Comparison of ENCODE assay signal across 19 cellular contexts in genomic region chr22:44538071-44538470, GRCh38. TPM values are rescaled to one million over a fixed set of nuclear protein-coding genes. Genes with fewer than 3 reads are reported as not detected.
DNase-seq lines count a peak whose midpoint lies in the region; ATAC-seq and TF ChIP-seq lines count a peak whose summit lies in the region.
"Had no signal": no experiment of that assay in that cellular context is flagged by ENCODE, and none has a peak within 500 bp of the region (broad histone marks: within the 10 kb centered on the region; RNA-seq: fewer than 3 reads in every experiment).

No MANE protein-coding gene starts in this region.

- no peak overlapping the region for H3K4me3 ChIP-seq in foreskin fibroblast (ENCODE audit: low read depth in 1 of 2, low read length in 2 of 2)
- H3K4me3 ChIP-seq: BLaER1, body of pancreas, heart right ventricle, prostate gland had no signal

- POLR2A ChIA-PET in RWPE1 (lab: Yijun Ruan, JAX; ENCODE audit: low non-redundant PET), result no interaction called here

- no peak for TF ChIP-seq CTCF in RWPE1 (conservative IDR thresholded peaks at IDR 0.05; ENCODE audit: low read depth)
- no peak for TF ChIP-seq CTCF in foreskin fibroblast (IDR thresholded peaks at IDR 0.05; ENCODE audit: low read depth, low read length)

- CTCF ChIA-PET in RWPE1 (lab: Yijun Ruan, JAX), result no interaction called here

- DNase-seq in Ammon's horn (ENCODE audit: low spot score) (peak; percentile 29), HT1080 (ENCODE audit: low read depth) (peak; percentile 11), RWPE1 (ENCODE audit: low spot score) (peak; percentile 8), foreskin fibroblast (peak; percentile 33 to 65)
- no peak for DNase-seq in activated T-cell treated with anti-CD3 and anti-CD28 coated beads, Interleukin-2, amount 50 U/mL, for 48 hours
- DNase-seq: activated CD4-positive, alpha-beta T cell treated with anti-CD3 and anti-CD28 coated beads, Interleukin-2, amount 50 U/mL, for 48 hours; activated effector memory CD4-positive, alpha-beta T cell treated with Interleukin-2 at 50 U/mL for 16 hours; body of pancreas; effector memory CD4-positive, alpha-beta T cell; heart right ventricle; kidney glomerular epithelial cell; NCI-H1105; Right ventricle myocardium superior; stimulated activated CD8-positive, alpha-beta memory T cell treated with anti-CD3 and anti-CD28 coated beads, Interleukin-4, amount 100 ng/mL, for 48 hours had no signal

- ATAC-seq in GM19324 (IDR thresholded peaks at IDR 0.05; ENCODE audit: low FRiP score, unreplicated experiment) (no peak), HG02678 (IDR thresholded peaks at IDR 0.05; ENCODE audit: unreplicated experiment) (no peak), HG02610 (IDR thresholded peaks at IDR 0.05; ENCODE audit: unreplicated experiment) (no peak)
- ATAC-seq: body of pancreas, heart right ventricle had no signal

- H3K27ac ChIP-seq in RWPE1, result no peak overlapping the region
- H3K27ac ChIP-seq: BLaER1, body of pancreas, heart right ventricle, prostate gland had no signal

RNA-seq across cellular contexts. Expression of gene RTL6, which starts 40.0 kb away (rescaled TPM):
- 12.7 and 14.4 TPM in 2 replicates for total RNA-seq in HT1080 (2014; rRNA removed; shearing (Covaris generic))
- polyA plus RNA-seq in HT1080 (2015; cell fraction: cytosol; rRNA removed), result 14.7 and 15.8 TPM in 2 replicates
- polyA plus RNA-seq in HT1080 (2015; cell fraction: nucleus; rRNA removed), result 11.2 and 11.4 TPM in 2 replicates

Comparison
In these comparisons a context has a peak if more than half of its experiments do, and no peak if none do; other contexts are left out.
1. DNase-seq: peak in Ammon's horn (single experiment), HT1080 (single experiment), RWPE1 (single experiment) and foreskin fibroblast (2 of 2); none in activated T-cell treated with anti-CD3 and anti-CD28 coated beads, Interleukin-2, amount 50 U/mL, for 48 hours (0 of 2).